ENCODE assay signal across 8 cellular contexts in the genomic region with DNA sequence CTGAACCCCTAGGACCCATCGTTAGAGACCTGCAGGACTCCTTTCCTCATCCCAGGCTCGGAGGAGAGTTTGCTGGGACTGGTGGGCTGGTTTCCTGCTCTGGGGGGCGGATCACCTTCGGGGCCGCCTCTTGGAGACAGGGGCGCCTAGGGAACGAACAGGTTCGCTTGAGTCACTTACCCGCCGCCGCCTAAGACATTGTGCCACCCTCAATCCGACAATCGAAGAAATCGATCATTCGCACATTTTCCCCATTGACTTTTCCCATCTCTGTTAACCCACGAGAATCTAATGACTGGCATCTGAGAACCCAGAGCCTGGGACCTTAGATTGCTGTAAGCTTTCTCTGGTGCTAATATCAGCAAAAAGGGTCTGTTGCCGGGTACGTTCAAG. TPM values are rescaled to one million over a fixed set of nuclear protein-coding genes. Genes with fewer than 3 reads are reported as not detected.
DNase-seq lines count a peak whose midpoint lies in the region; ATAC-seq, FAIRE-seq and TF ChIP-seq lines count a peak whose summit lies in the region.

No MANE protein-coding gene starts in this region.

- no TSS peak for BruUV-seq in HepG2 (replicated peaks; lab: Mats Ljungman, UMichigan)

- no peaks in the 10 kb centered on the region; a peak in 1 of 5 replicates for H3K27me3 ChIP-seq in HepG2 (ENCODE audit: control insufficient read depth in 1 of 2, insufficient read depth in 2 of 2, low read length in 2 of 2)
- H3K27me3 ChIP-seq in thyroid gland: no peaks in the 10 kb centered on the region

- no peak for TF ChIP-seq POLR2A in HepG2 (IDR thresholded peaks at IDR 0.05; ENCODE audit: insufficient read depth in 1 of 2, low read depth in 2 of 2, low read length in 2 of 2)
- no peak for TF ChIP-seq POLR2A in thyroid gland (IDR thresholded peaks at IDR 0.05)

- no peak for FAIRE-seq in HepG2 (lab: Jason Lieb, UNC)

- H3K9me3 Mint-ChIP-seq in activated naive CD8-positive, alpha-beta T cell treated with anti-CD3 and anti-CD28 coated beads, Interleukin-2, amount 10 ng/mL, durations not matched to agents 7 days and 5 days: no peaks in the 10 kb centered on the region

- WGBS in HepG2 (ENCODE audit: low lambda C conversion rate): 2% methylated on average over 17 of the region's 18 CpGs
- WGBS in thyroid gland, 2 donors: 1 to 2% methylated on average over 15 to 18 of the region's 18 CpGs

- H3K4me3 ChIP-seq in HepG2 (replicated peaks in 1 of 3; ENCODE audit: insufficient read depth in 1 of 3, low read depth in 2 of 3, low read length in 3 of 3) (peak overlapping the region; percentile 78 to 94 (median 90)), thyroid gland (replicated peaks in 1 of 3) (peak overlapping the region; percentile 67 to 98 (median 69))

- H3K4me2 ChIP-seq in HepG2 (ENCODE audit: low read depth, low read length): peak overlapping the region; percentile 74

- POLR2A ChIA-PET in activated naive CD8-positive, alpha-beta T cell treated with anti-CD3 and anti-CD28 coated beads, Interleukin-2, amount 10 ng/mL, durations not matched to agents 7 days and 5 days (lab: Charles Lee): interaction anchor here (0.6 to 2.5 kb wide), 7 partner anchors 41 to 1115 kb away, joined by 3 to 17 read pairs (median 4); partner anchors contain the start of gene DCAF5
- POLR2A ChIA-PET in HepG2 (lab: Yijun Ruan, JAX): interaction anchor here (0.9 to 2.4 kb wide), 12 partner anchors 11 to 368 kb away, joined by 3 to 14 read pairs (median 4); partner anchors contain the start of genes EXD2 and SRSF5

- no peak for TF ChIP-seq RAD21 in HepG2 (CRISPR knock-in tag; IDR thresholded peaks at IDR 0.05)

- no peak for DNase-seq in activated naive CD8-positive, alpha-beta T cell treated with anti-CD3 and anti-CD28 coated beads, Interleukin-2, amount 10 ng/mL, durations not matched to agents 7 days and 5 days
- no peak for DNase-seq in HepG2 (ENCODE audit: low spot score)
- DNase-seq in thyroid gland: no peak
- DNase-seq in GM20000 (ENCODE audit: low spot score): no peak
- DNase-seq in NCI-H2029 (lab: John Stamatoyannopoulos, UW): no peak

- in situ Hi-C loops in HepG2 (cut with HindIII; ENCODE audit: extremely low pct_ligation_motif_present, low pct_unique_long_range_greater_than_20kb): loop anchor here (5.0 kb wide), 1 partner anchor 63 kb away; no protein-coding TSS in a partner anchor

- peaks cover 90% of the 10 kb centered on the region for H3K79me2 ChIP-seq in HepG2 (ENCODE audit: insufficient read depth, low read length)

- no peak for TF ChIP-seq EP300 in HepG2 (IDR thresholded peaks at IDR 0.05; ENCODE audit: low read depth in 2 of 2, low read length in 2 of 2)
- TF ChIP-seq EP300 in HepG2 (CRISPR knock-in tag; IDR thresholded peaks at IDR 0.05; ENCODE audit: borderline replicate concordance): 0 out of 2 replicates have a peak, but pooled peaks have one; percentile 4

- peaks cover 23% of the 10 kb centered on the region for H4K20me1 ChIP-seq in HepG2 (ENCODE audit: insufficient read depth, low read length)

- peaks cover 48% of the 10 kb centered on the region for H3K4me1 Mint-ChIP-seq in activated naive CD8-positive, alpha-beta T cell treated with anti-CD3 and anti-CD28 coated beads, Interleukin-2, amount 10 ng/mL, durations not matched to agents 7 days and 5 days

- peak overlapping the region; percentile 95 for H3K9ac ChIP-seq in HepG2 (ENCODE audit: insufficient read depth, low read depth, low read length)

- H3K4me3 Mint-ChIP-seq in activated naive CD8-positive, alpha-beta T cell treated with anti-CD3 and anti-CD28 coated beads, Interleukin-2, amount 10 ng/mL, durations not matched to agents 7 days and 5 days: peak overlapping the region; percentile 99

- intact Hi-C loops in HepG2 (cut with micrococcal nuclease; ENCODE audit: unreplicated experiment) (loop anchor here (1.0 kb wide), 2 partner anchors 31 to 61 kb away; no protein-coding TSS in a partner anchor), thyroid gland (cut with DNase I) (loop anchor here (10.0 kb wide), 1 partner anchor 366 kb away; the partner anchor contains the start of gene SRSF5)

- peaks cover 52% of the 10 kb centered on the region for H3K4me1 ChIP-seq in HepG2 (ENCODE audit: insufficient read depth, low read length)
- peaks cover 38 to 40% of the 10 kb centered on the region in 2 donors for H3K4me1 ChIP-seq in thyroid gland

- H3K27ac Mint-ChIP-seq in activated naive CD8-positive, alpha-beta T cell treated with anti-CD3 and anti-CD28 coated beads, Interleukin-2, amount 10 ng/mL, durations not matched to agents 7 days and 5 days: peak overlapping the region; percentile 100

- no peaks in the 10 kb centered on the region for H3K27me3 Mint-ChIP-seq in activated naive CD8-positive, alpha-beta T cell treated with anti-CD3 and anti-CD28 coated beads, Interleukin-2, amount 10 ng/mL, durations not matched to agents 7 days and 5 days

- ATAC-seq in GM18858 (IDR thresholded peaks at IDR 0.05; ENCODE audit: unreplicated experiment) (peak; percentile 2), HG03095 (IDR thresholded peaks at IDR 0.05; ENCODE audit: unreplicated experiment) (peak; percentile 5), HepG2 (no peak), GM18873 (IDR thresholded peaks at IDR 0.05; ENCODE audit: low FRiP score, unreplicated experiment) (no peak)
- peak; percentile 25 for ATAC-seq in activated naive CD8-positive, alpha-beta T cell treated with anti-CD3 and anti-CD28 coated beads, Interleukin-2, amount 10 ng/mL, durations not matched to agents 7 days and 5 days (ENCODE audit: low read depth)

- CTCF ChIA-PET in HepG2 (lab: Yijun Ruan, JAX; ENCODE audit: low intra/inter-chr PET ratio, low total read pairs): interaction anchor here (0.9 kb wide), 1 partner anchor 61 kb away, joined by 4 read pairs; no protein-coding TSS in a partner anchor

- H3K36me3 ChIP-seq in HepG2 (replicated peaks in 1 of 2; ENCODE audit: control insufficient read depth in 1 of 2, insufficient read depth in 2 of 2, low read length in 2 of 2) (peaks cover 4 to 20% of the 10 kb centered on the region in 2 experiments; a peak in 4 of 5 replicates), thyroid gland (peaks cover 11 to 12% of the 10 kb centered on the region in 2 donors)

- no peak overlapping the region for H2AFZ ChIP-seq in HepG2 (ENCODE audit: low read length)

- H3K27ac ChIP-seq in HepG2 (ENCODE audit: extremely low read length, insufficient read depth, low read length) (peak overlapping the region; percentile 95), thyroid gland (peak overlapping the region; percentile 69 to 84 (median 84))

- peaks cover 31% of the 10 kb centered on the region for H3K36me3 Mint-ChIP-seq in activated naive CD8-positive, alpha-beta T cell treated with anti-CD3 and anti-CD28 coated beads, Interleukin-2, amount 10 ng/mL, durations not matched to agents 7 days and 5 days

- no peak for TF ChIP-seq CTCF in HepG2 (CRISPR knock-in tag; IDR thresholded peaks at IDR 0.05)
- TF ChIP-seq CTCF in thyroid gland (IDR thresholded peaks at IDR 0.05): no peak
- TF ChIP-seq CTCF in GM20000 (IDR thresholded peaks at IDR 0.05; ENCODE audit: extremely low read depth, missing control alignments): no peak

- H3K9me3 ChIP-seq in HepG2 (ENCODE audit: low read length) (no peaks in the 10 kb centered on the region), thyroid gland (no peaks in the 10 kb centered on the region)

RNA-seq across cellular contexts. Expression of gene SLC39A9, which starts 0.3 kb away (rescaled TPM):
- 10 to 100 TPM; 39.8 to 40.5 TPM for total RNA-seq in activated naive CD8-positive, alpha-beta T cell treated with anti-CD3 and anti-CD28 coated beads, Interleukin-2, amount 10 ng/mL, durations not matched to agents 7 days and 5 days
- total RNA-seq in HepG2 (2016; rRNA removed; fragmentation: Illumina TruSeq; extraction: Trizol) (63.8 and 69.5 TPM in 2 replicates), thyroid gland (100 to 1,000 TPM in 1 of 4 donors, 10 to 100 TPM in 3; 64.9 to 101 (median 81.3) TPM)
- total RNA-seq in HepG2 (2016; cell fraction: cytosol; rRNA removed; fragmentation: Illumina TruSeq; extraction: Trizol; ENCODE audit: low read depth): 9.2 and 9.9 TPM in 2 replicates
- total RNA-seq in HepG2 (2016; cell fraction: insoluble cytoplasmic fraction; rRNA removed; fragmentation: Illumina TruSeq; extraction: Trizol): 65.8 and 71.2 TPM in 2 replicates
- total RNA-seq in HepG2 (2016; cell fraction: membrane; rRNA removed; fragmentation: Illumina TruSeq; extraction: Trizol): 32.7 and 37.8 TPM in 2 replicates
- 64.0 and 64.2 TPM in 2 replicates for total RNA-seq in HepG2 (2016; cell fraction: nucleus; rRNA removed; fragmentation: Illumina TruSeq; extraction: Trizol)
- polyA plus RNA-seq in HepG2 (2011; rRNA removed): 45.5 and 46.6 TPM in 2 replicates
- polyA plus RNA-seq in HepG2 (2011; cell fraction: cytosol; rRNA removed): 33.9 and 43.3 TPM in 2 replicates
- polyA plus RNA-seq in HepG2 (2011; cell fraction: nucleus; rRNA removed): 27.1 and 28.1 TPM in 2 replicates
- 21.9 and 26.1 TPM in 2 replicates for polyA plus RNA-seq in HepG2 (2012)
- 3.7 and 4.1 TPM in 2 replicates for polyA plus RNA-seq in HepG2 (2016; cell fraction: cytosol; fragmentation: Illumina TruSeq; extraction: Trizol; ENCODE audit: low read depth)
- 30.0 and 36.3 TPM in 2 replicates for polyA plus RNA-seq in HepG2 (2016; cell fraction: insoluble cytoplasmic fraction; fragmentation: Illumina TruSeq; extraction: Trizol; ENCODE audit: low read depth)
- polyA plus RNA-seq in HepG2 (2016; cell fraction: membrane; fragmentation: Illumina TruSeq; extraction: Trizol; ENCODE audit: low read depth): 14.3 and 15.0 TPM in 2 replicates
- 43.0 and 43.2 TPM in 2 replicates for polyA plus RNA-seq in HepG2 (2016; cell fraction: nucleus; fragmentation: Illumina TruSeq; extraction: Trizol; ENCODE audit: insufficient read depth, low read depth)
- 194 and 305 TPM in 2 replicates for polyA minus RNA-seq in HepG2 (2011; rRNA and poly(A)+ RNA removed; ENCODE audit: low replicate concordance)
- polyA minus RNA-seq in HepG2 (2011; cell fraction: cytosol; rRNA and poly(A)+ RNA removed): 55.4 and 68.9 TPM in 2 replicates
- 48.5 and 59.8 TPM in 2 replicates for polyA minus RNA-seq in HepG2 (2011; cell fraction: nucleus; rRNA and poly(A)+ RNA removed)

RNA-seq across cellular contexts. Expression of gene ERH, which starts 0.7 kb away (rescaled TPM):
- 100 to 1,000 TPM; 226 to 233 TPM for total RNA-seq in activated naive CD8-positive, alpha-beta T cell treated with anti-CD3 and anti-CD28 coated beads, Interleukin-2, amount 10 ng/mL, durations not matched to agents 7 days and 5 days
- total RNA-seq in HepG2 (2016; rRNA removed; fragmentation: Illumina TruSeq; extraction: Trizol) (341 and 491 TPM in 2 replicates), thyroid gland (10 to 100 TPM; 52.6 to 88.0 (median 74.3) TPM)
- total RNA-seq in HepG2 (2016; cell fraction: cytosol; rRNA removed; fragmentation: Illumina TruSeq; extraction: Trizol; ENCODE audit: low read depth): 125 and 129 TPM in 2 replicates
- 358 and 522 TPM in 2 replicates for total RNA-seq in HepG2 (2016; cell fraction: insoluble cytoplasmic fraction; rRNA removed; fragmentation: Illumina TruSeq; extraction: Trizol)
- total RNA-seq in HepG2 (2016; cell fraction: membrane; rRNA removed; fragmentation: Illumina TruSeq; extraction: Trizol): 183 and 193 TPM in 2 replicates
- 143 and 174 TPM in 2 replicates for total RNA-seq in HepG2 (2016; cell fraction: nucleus; rRNA removed; fragmentation: Illumina TruSeq; extraction: Trizol)
- polyA plus RNA-seq in HepG2 (2011; rRNA removed): 75.8 and 105 TPM in 2 replicates
- 90.2 and 93.3 TPM in 2 replicates for polyA plus RNA-seq in HepG2 (2011; cell fraction: cytosol; rRNA removed)
- 21.4 and 29.5 TPM in 2 replicates for polyA plus RNA-seq in HepG2 (2011; cell fraction: nucleus; rRNA removed)
- polyA plus RNA-seq in HepG2 (2012): 129 and 223 TPM in 2 replicates
- polyA plus RNA-seq in HepG2 (2016; cell fraction: cytosol; fragmentation: Illumina TruSeq; extraction: Trizol; ENCODE audit: low read depth): 100 and 107 TPM in 2 replicates
- 571 and 661 TPM in 2 replicates for polyA plus RNA-seq in HepG2 (2016; cell fraction: insoluble cytoplasmic fraction; fragmentation: Illumina TruSeq; extraction: Trizol; ENCODE audit: low read depth)
- 175 and 180 TPM in 2 replicates for polyA plus RNA-seq in HepG2 (2016; cell fraction: membrane; fragmentation: Illumina TruSeq; extraction: Trizol; ENCODE audit: low read depth)
- polyA plus RNA-seq in HepG2 (2016; cell fraction: nucleus; fragmentation: Illumina TruSeq; extraction: Trizol; ENCODE audit: insufficient read depth, low read depth): 224 and 228 TPM in 2 replicates
- 48.2 and 87.3 TPM in 2 replicates for polyA minus RNA-seq in HepG2 (2011; rRNA and poly(A)+ RNA removed; ENCODE audit: low replicate concordance)
- 116 and 129 TPM in 2 replicates for polyA minus RNA-seq in HepG2 (2011; cell fraction: cytosol; rRNA and poly(A)+ RNA removed)
- 100 and 107 TPM in 2 replicates for polyA minus RNA-seq in HepG2 (2011; cell fraction: nucleus; rRNA and poly(A)+ RNA removed)

Comparison
In these comparisons a context has a peak if more than half of its experiments do, and no peak if none do; other contexts are left out.
1. ATAC-seq: peak in GM18858 (single experiment), HG03095 (single experiment) and activated naive CD8-positive, alpha-beta T cell treated with anti-CD3 and anti-CD28 coated beads, Interleukin-2, amount 10 ng/mL, durations not matched to agents 7 days and 5 days (single experiment); none in HepG2 (single experiment) and GM18873 (single experiment).